Comparison of ENCODE assay signal across 29 cellular contexts in genomic region chr17:78539771-78540170, GRCh38. TPM values are rescaled to one million over a fixed set of nuclear protein-coding genes. Genes with fewer than 3 reads are reported as not detected.
"Had no signal": no experiment of that assay in that cellular context is flagged by ENCODE, and none has a peak within 500 bp of the region (broad histone marks: within the 10 kb centered on the region; RNA-seq: fewer than 3 reads in every experiment).

No MANE protein-coding gene starts in this region.

- H3K4me3 Mint-ChIP-seq: activated CD4-positive, alpha-beta memory T cell treated with anti-CD3 and anti-CD28 coated beads for 36 hours; activated CD4-positive, alpha-beta T cell treated with anti-CD3 and anti-CD28 coated beads for 36 hours; activated naive CD4-positive, alpha-beta T cell treated with anti-CD3 and anti-CD28 coated beads, Interleukin-2, amount 50 U/mL, for 24 hours; activated naive CD8-positive, alpha-beta T cell treated with anti-CD3 and anti-CD28 coated beads, Interleukin-2, amount 10 ng/mL, durations not matched to agents 7 days and 5 days; brain; IgD-negative memory B cell; T-helper 1 cell treated with Interleukin-12 subunit alpha and Interleukin-12 subunit beta and Interleukin-4 antibody, amounts not matched to agents 30 μg/mL and 1 μg/mL, for 36 hours; T-helper 2 cell treated with Interferon-gamma antibody and Interleukin-4, amounts not matched to agents 5 μg/mL and 100 μg/mL, for 36 hours had no signal

- H3K27me3 ChIP-seq: SJSA1 had no signal

- H3K27ac Mint-ChIP-seq: activated CD4-positive, alpha-beta memory T cell treated with anti-CD3 and anti-CD28 coated beads for 36 hours; activated CD4-positive, alpha-beta T cell treated with anti-CD3 and anti-CD28 coated beads for 36 hours; activated naive CD4-positive, alpha-beta T cell treated with anti-CD3 and anti-CD28 coated beads, Interleukin-2, amount 50 U/mL, for 24 hours; activated naive CD8-positive, alpha-beta T cell treated with anti-CD3 and anti-CD28 coated beads, Interleukin-2, amount 10 ng/mL, durations not matched to agents 7 days and 5 days; brain; IgD-negative memory B cell; T-helper 1 cell treated with Interleukin-12 subunit alpha and Interleukin-12 subunit beta and Interleukin-4 antibody, amounts not matched to agents 30 μg/mL and 1 μg/mL, for 36 hours; T-helper 2 cell treated with Interferon-gamma antibody and Interleukin-4, amounts not matched to agents 5 μg/mL and 100 μg/mL, for 36 hours had no signal

- DNase-seq: activated CD4-positive, alpha-beta memory T cell treated with anti-CD3 and anti-CD28 coated beads for 36 hours; activated CD4-positive, alpha-beta T cell treated with anti-CD3 and anti-CD28 coated beads for 36 hours; activated CD4-positive, alpha-beta T cell treated with anti-CD3 and anti-CD28 coated beads, Interleukin-2, amount 50 U/mL, for 1 hour; activated CD8-positive, alpha-beta memory T cell treated with anti-CD3 and anti-CD28 coated beads, Interleukin-2, amount 50 U/mL, for 4 hours; activated gamma-delta T cell; activated naive CD4-positive, alpha-beta T cell treated with Interleukin-2 at 50 U/mL for 16 hours; activated naive CD8-positive, alpha-beta T cell treated with anti-CD3 and anti-CD28 coated beads, Interleukin-2, amount 10 ng/mL, durations not matched to agents 7 days and 5 days; activated T-cell treated with anti-CD3 and anti-CD28 coated beads for 4 hours; activated T-cell treated with anti-CD3 and anti-CD28 coated beads, Interleukin-2, amount 50 U/mL, for 48 hours; amygdala; Karpas-422; KBM-7; MM.1S; MV-4-11; NCI-H1092; NCI-H1436 treated with DMSO at 0.1 percent for 48 hours; NCI-H1694 treated with DMSO at 0.1 percent for 48 hours; NCI-H2029; NCI-H345; NCI-H524 treated with DMSO at 0.1 percent for 48 hours; SHP77 treated with DMSO at 0.1 percent for 48 hours; SK-N-SH had no signal

- H3K9me3 Mint-ChIP-seq: activated CD4-positive, alpha-beta memory T cell treated with anti-CD3 and anti-CD28 coated beads for 36 hours; activated naive CD4-positive, alpha-beta T cell treated with anti-CD3 and anti-CD28 coated beads, Interleukin-2, amount 50 U/mL, for 24 hours; activated naive CD8-positive, alpha-beta T cell treated with anti-CD3 and anti-CD28 coated beads, Interleukin-2, amount 10 ng/mL, durations not matched to agents 7 days and 5 days; IgD-negative memory B cell; T-helper 1 cell treated with Interleukin-12 subunit alpha and Interleukin-12 subunit beta and Interleukin-4 antibody, amounts not matched to agents 30 μg/mL and 1 μg/mL, for 36 hours; T-helper 2 cell treated with Interferon-gamma antibody and Interleukin-4, amounts not matched to agents 5 μg/mL and 100 μg/mL, for 36 hours had no signal

- ATAC-seq: activated CD4-positive, alpha-beta T cell treated with anti-CD3 and anti-CD28 coated beads for 36 hours; Panc1 had no signal

- H3K27ac ChIP-seq: SJSA1 had no signal

- H3K4me1 ChIP-seq: SJSA1 had no signal

- H3K36me3 Mint-ChIP-seq: activated CD4-positive, alpha-beta memory T cell treated with anti-CD3 and anti-CD28 coated beads for 36 hours; activated naive CD4-positive, alpha-beta T cell treated with anti-CD3 and anti-CD28 coated beads, Interleukin-2, amount 50 U/mL, for 24 hours; activated naive CD8-positive, alpha-beta T cell treated with anti-CD3 and anti-CD28 coated beads, Interleukin-2, amount 10 ng/mL, durations not matched to agents 7 days and 5 days; brain; IgD-negative memory B cell had no signal

- H3K36me3 ChIP-seq: SJSA1 had no signal

- H3K9me3 ChIP-seq: SJSA1, SK-N-SH had no signal

- H3K27me3 Mint-ChIP-seq: activated CD4-positive, alpha-beta memory T cell treated with anti-CD3 and anti-CD28 coated beads for 36 hours; activated CD4-positive, alpha-beta T cell treated with anti-CD3 and anti-CD28 coated beads for 36 hours; activated naive CD4-positive, alpha-beta T cell treated with anti-CD3 and anti-CD28 coated beads, Interleukin-2, amount 50 U/mL, for 24 hours had no signal

- H3K4me3 ChIP-seq: SJSA1 had no signal

RNA-seq across cellular contexts. Expression of gene DNAH17, which starts 37.4 kb away (rescaled TPM):
- total RNA-seq: SJSA1 had no signal
